ENCODE assay signal across 9 cellular contexts in the genomic region with DNA sequence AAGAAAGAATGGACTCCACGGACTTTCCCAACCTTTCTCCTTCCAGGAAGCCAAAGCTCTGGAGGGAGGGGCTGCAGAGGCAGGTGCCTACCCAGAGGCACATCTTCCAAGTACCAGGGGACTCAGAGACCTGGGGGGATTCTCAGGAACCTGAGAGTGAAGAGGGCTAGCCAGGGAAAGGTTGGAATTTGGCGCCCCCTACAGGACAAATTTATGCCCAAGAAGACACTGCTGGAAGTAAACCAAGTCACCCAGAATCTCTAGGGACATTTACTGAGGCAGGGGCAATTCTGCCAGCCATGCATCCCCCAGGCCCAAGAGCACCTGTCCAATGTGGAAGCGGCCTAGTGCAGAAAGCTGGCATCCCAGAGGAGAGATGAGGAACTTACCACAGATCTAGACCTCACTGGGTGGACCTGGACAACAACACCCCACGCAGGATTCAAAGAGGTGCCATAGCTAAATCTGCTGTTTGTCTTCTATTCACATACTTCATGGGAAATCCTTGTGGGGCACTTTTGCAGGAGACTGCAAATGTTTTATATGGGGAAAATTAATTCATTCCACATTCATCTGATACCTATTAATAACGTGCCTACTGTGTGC. TPM values are rescaled to one million over a fixed set of nuclear protein-coding genes. Genes with fewer than 3 reads are reported as not detected.
DNase-seq lines count a peak whose midpoint lies in the region; ATAC-seq and TF ChIP-seq lines count a peak whose summit lies in the region.
"Had no signal": no experiment of that assay in that cellular context is flagged by ENCODE, and none has a peak within 500 bp of the region (broad histone marks: within the 10 kb centered on the region; RNA-seq: fewer than 3 reads in every experiment).

No MANE protein-coding gene starts in this region.

- RAD21 ChIA-PET in HCT116 (lab: Charles Lee; ENCODE audit: low non-redundant PET in 1 of 2, low total read pairs in 2 of 2, uncharacterized antibody in 2 of 2, unreplicated experiment in 2 of 2): interaction anchor here in 1 of 2 experiments (0.6 kb wide), 1 partner anchor 263 kb away, joined by 3 read pairs; no protein-coding TSS in a partner anchor

- H3K79me2 ChIP-seq in HCT116 (ENCODE audit: insufficient read depth, low read length) (no peaks in the 10 kb centered on the region), OCI-LY1 (ENCODE audit: insufficient read depth, low read length) (no peaks in the 10 kb centered on the region)

- H4K20me1 ChIP-seq in HCT116 (ENCODE audit: insufficient read depth) (no peaks in the 10 kb centered on the region), OCI-LY1 (ENCODE audit: insufficient read depth, low read length) (no peaks in the 10 kb centered on the region)

- DNase-seq in EH (ENCODE audit: low read depth): peak; percentile 43
- peak; percentile 27 for DNase-seq in HCT116 (ENCODE audit: low read depth, low spot score)
- DNase-seq in adrenal gland: peak; percentile 25 to 72 (median 51)
- DNase-seq in iris pigment epithelial cell (ENCODE audit: low read depth): peak; percentile 22
- DNase-seq in stimulated activated CD8-positive, alpha-beta memory T cell treated with anti-CD3 and anti-CD28 coated beads, Interleukin-15, amount 100 ng/mL, for 24 hours (ENCODE audit: low read depth): peak; percentile 22
- DNase-seq: activated B cell treated with CpG ODN at 0.5 μM for 24 hours had no signal

- POLR2A ChIA-PET in HCT116 (lab: Charles Lee): no interaction called here

- no peaks in the 10 kb centered on the region for H3K36me3 ChIP-seq in HCT116 (ENCODE audit: control insufficient read depth in 1 of 2, insufficient read depth in 2 of 2, low read length in 2 of 2)
- no peaks in the 10 kb centered on the region for H3K36me3 ChIP-seq in OCI-LY1 (ENCODE audit: insufficient read depth, low read length)
- H3K36me3 ChIP-seq in adrenal gland (replicated peaks in 1 of 2): no peaks in the 10 kb centered on the region

- H3F3A ChIP-seq in OCI-LY1 (ENCODE audit: insufficient read depth, low read length): no peaks in the 10 kb centered on the region

- TF ChIP-seq RAD21 in HCT116 (IDR thresholded peaks at IDR 0.05; ENCODE audit: low read depth): peak; percentile 71

- TF ChIP-seq POLR2A in HCT116 (IDR thresholded peaks at IDR 0.05; ENCODE audit: borderline replicate concordance, extremely low read depth, insufficient read depth, insufficient read length): no peak
- no peak for TF ChIP-seq POLR2A in adrenal gland (IDR thresholded peaks at IDR 0.05)

- BruUV-seq in HCT116 (replicated peaks; lab: Mats Ljungman, UMichigan): no TSS peak

- WGBS in adrenal gland, 4 donors: 44 to 61% (median 54%) methylated on average over 5 of the region's 5 CpGs

- ATAC-seq in HCT116: peak; percentile 81
- ATAC-seq in GM21390 (IDR thresholded peaks at IDR 0.05; ENCODE audit: unreplicated experiment): no peak
- no peak for ATAC-seq in HG03520 (IDR thresholded peaks at IDR 0.05; ENCODE audit: unreplicated experiment)

- H3K9me2 ChIP-seq in HCT116 (ENCODE audit: insufficient read depth): no peaks in the 10 kb centered on the region
- no peaks in the 10 kb centered on the region for H3K9me2 ChIP-seq in OCI-LY1 (ENCODE audit: low read depth, low read length)

- H3K27me3 ChIP-seq in HCT116 (ENCODE audit: insufficient read depth, low read length) (no peaks in the 10 kb centered on the region), OCI-LY1 (ENCODE audit: insufficient read depth, low read length) (no peaks in the 10 kb centered on the region), adrenal gland (no peaks in the 10 kb centered on the region)

- intact Hi-C loops in HCT116 (cut with micrococcal nuclease) (loop anchor here (1.0 to 2.0 kb wide), 2 partner anchors 263 to 378 kb away; no protein-coding TSS in a partner anchor), adrenal gland (cut with DNase I) (no loop called here)

- H3K4me1 ChIP-seq in HCT116 (ENCODE audit: control insufficient read depth in 1 of 2, insufficient read depth in 2 of 2, low read length in 2 of 2) (no peaks in the 10 kb centered on the region), OCI-LY1 (ENCODE audit: insufficient read depth, low read length, severe bottlenecking) (no peaks in the 10 kb centered on the region), adrenal gland (replicated peaks in 1 of 2) (no peaks in the 10 kb centered on the region)

- no peak overlapping the region for H3K4me2 ChIP-seq in HCT116 (ENCODE audit: low read length)
- H3K4me2 ChIP-seq in OCI-LY1 (ENCODE audit: low read length): no peak overlapping the region

- H3K4me3 ChIP-seq in HCT116 (replicated peaks in 1 of 2; ENCODE audit: low read depth in 1 of 2, low read length in 2 of 2): no peak overlapping the region
- no peak overlapping the region for H3K4me3 ChIP-seq in OCI-LY1 (ENCODE audit: low read depth, low read length, poor library complexity, severe bottlenecking)
- no peak overlapping the region for H3K4me3 ChIP-seq in adrenal gland

- H2AFZ ChIP-seq in HCT116 (ENCODE audit: low read depth, low read length, poor library complexity, severe bottlenecking) (no peak overlapping the region), OCI-LY1 (ENCODE audit: low read length) (no peak overlapping the region)

- peak; percentile 48 to 86 (median 81); a peak in 5 of 6 replicates for TF ChIP-seq CTCF in HCT116 (IDR thresholded peaks at IDR 0.05 in 2 of 3, conservative IDR thresholded peaks at IDR 0.05 in 1 of 3; ENCODE audit: borderline replicate concordance in 1 of 3, insufficient read depth in 1 of 3, low read depth in 2 of 3, low read length in 2 of 3)
- peak; percentile 80 for TF ChIP-seq CTCF in OCI-LY1 (IDR thresholded peaks at IDR 0.05; ENCODE audit: low read length)
- TF ChIP-seq CTCF in adrenal gland (IDR thresholded peaks at IDR 0.05): peak; percentile 46 to 74 (median 63)

- no peaks in the 10 kb centered on the region for H3K9me3 ChIP-seq in HCT116 (ENCODE audit: control insufficient read depth in 1 of 2, insufficient read depth in 1 of 2, low read depth in 1 of 2, low read length in 2 of 2)
- no peaks in the 10 kb centered on the region for H3K9me3 ChIP-seq in OCI-LY1 (ENCODE audit: low read length)
- no peaks in the 10 kb centered on the region for H3K9me3 ChIP-seq in adrenal gland (replicated peaks in 1 of 3)

- H3K27ac ChIP-seq in HCT116 (ENCODE audit: low read depth, low read length) (no peak overlapping the region), OCI-LY1 (ENCODE audit: low read depth, low read length, poor library complexity, severe bottlenecking) (no peak overlapping the region), adrenal gland (no peak overlapping the region)

- CTCF ChIA-PET in HCT116 (lab: Charles Lee): interaction anchor here (0.7 to 3.1 kb wide), 4 partner anchors 14 to 377 kb away, joined by 3 to 19 read pairs (median 3); no protein-coding TSS in a partner anchor

- H3K9ac ChIP-seq in HCT116 (ENCODE audit: low read length) (no peak overlapping the region), OCI-LY1 (ENCODE audit: low read length) (no peak overlapping the region)

TF ChIP-seq in HCT116, 20 proteins besides CTCF, POLR2A, EP300 and RAD21:
- no peak for TF ChIP-seq SRF (IDR thresholded peaks at IDR 0.05; ENCODE audit: low read depth)
- TF ChIP-seq CBX3 (IDR thresholded peaks at IDR 0.05; ENCODE audit: low read depth): no peak
- TF ChIP-seq ELF1 (IDR thresholded peaks at IDR 0.05; ENCODE audit: borderline replicate concordance, low read depth): no peak
- TF ChIP-seq EZH2phosphoT487 (IDR thresholded peaks at IDR 0.05; ENCODE audit: borderline replicate concordance): no peak
- TF ChIP-seq CEBPB (IDR thresholded peaks at IDR 0.05; ENCODE audit: low read depth): no peak
- TF ChIP-seq, protein P1, sequence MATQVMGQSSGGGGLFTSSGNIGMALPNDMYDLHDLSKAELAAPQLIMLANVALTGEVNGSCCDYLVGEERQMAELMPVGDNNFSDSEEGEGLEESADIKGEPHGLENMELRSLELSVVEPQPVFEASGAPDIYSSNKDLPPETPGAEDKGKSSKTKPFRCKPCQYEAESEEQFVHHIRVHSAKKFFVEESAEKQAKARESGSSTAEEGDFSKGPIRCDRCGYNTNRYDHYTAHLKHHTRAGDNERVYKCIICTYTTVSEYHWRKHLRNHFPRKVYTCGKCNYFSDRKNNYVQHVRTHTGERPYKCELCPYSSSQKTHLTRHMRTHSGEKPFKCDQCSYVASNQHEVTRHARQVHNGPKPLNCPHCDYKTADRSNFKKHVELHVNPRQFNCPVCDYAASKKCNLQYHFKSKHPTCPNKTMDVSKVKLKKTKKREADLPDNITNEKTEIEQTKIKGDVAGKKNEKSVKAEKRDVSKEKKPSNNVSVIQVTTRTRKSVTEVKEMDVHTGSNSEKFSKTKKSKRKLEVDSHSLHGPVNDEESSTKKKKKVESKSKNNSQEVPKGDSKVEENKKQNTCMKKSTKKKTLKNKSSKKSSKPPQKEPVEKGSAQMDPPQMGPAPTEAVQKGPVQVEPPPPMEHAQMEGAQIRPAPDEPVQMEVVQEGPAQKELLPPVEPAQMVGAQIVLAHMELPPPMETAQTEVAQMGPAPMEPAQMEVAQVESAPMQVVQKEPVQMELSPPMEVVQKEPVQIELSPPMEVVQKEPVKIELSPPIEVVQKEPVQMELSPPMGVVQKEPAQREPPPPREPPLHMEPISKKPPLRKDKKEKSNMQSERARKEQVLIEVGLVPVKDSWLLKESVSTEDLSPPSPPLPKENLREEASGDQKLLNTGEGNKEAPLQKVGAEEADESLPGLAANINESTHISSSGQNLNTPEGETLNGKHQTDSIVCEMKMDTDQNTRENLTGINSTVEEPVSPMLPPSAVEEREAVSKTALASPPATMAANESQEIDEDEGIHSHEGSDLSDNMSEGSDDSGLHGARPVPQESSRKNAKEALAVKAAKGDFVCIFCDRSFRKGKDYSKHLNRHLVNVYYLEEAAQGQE (IDR thresholded peaks at IDR 0.05; ENCODE audit: low read depth): no peak
- TF ChIP-seq ZFX (IDR thresholded peaks at IDR 0.05): no peak
- no peak for TF ChIP-seq SP1 (IDR thresholded peaks at IDR 0.05; ENCODE audit: low read depth)
- TF ChIP-seq EZH2 (IDR thresholded peaks at IDR 0.05): no peak
- no peak for TF ChIP-seq YY1 (IDR thresholded peaks at IDR 0.05; ENCODE audit: extremely low read depth, insufficient replicate concordance, low read depth, low read length)
- no peak for TF ChIP-seq JUND (IDR thresholded peaks at IDR 0.05)
- TF ChIP-seq, protein P2, sequence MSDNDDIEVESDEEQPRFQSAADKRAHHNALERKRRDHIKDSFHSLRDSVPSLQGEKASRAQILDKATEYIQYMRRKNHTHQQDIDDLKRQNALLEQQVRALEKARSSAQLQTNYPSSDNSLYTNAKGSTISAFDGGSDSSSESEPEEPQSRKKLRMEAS (IDR thresholded peaks at IDR 0.05): no peak
- no peak for TF ChIP-seq EGR1 (IDR thresholded peaks at IDR 0.05; ENCODE audit: low read depth)
- no peak for TF ChIP-seq FOSL1 (IDR thresholded peaks at IDR 0.05; ENCODE audit: low read depth)

RNA-seq across cellular contexts. Expression of a gene that starts 25.9 kb away (rescaled TPM):
- 3.3 TPM for total RNA-seq in HCT116 (2021; ENCODE audit: unreplicated experiment)
- polyA plus RNA-seq in HCT116 (2012): 2.4 and 3.0 TPM in 2 replicates
- 10 to 100 TPM in 6 of 8 donors, 1 to 10 TPM in 2; 8.1 to 25.2 (median 11.7) TPM for total RNA-seq in adrenal gland
- polyA plus RNA-seq in adrenal gland: 10 to 100 TPM; 18.1 to 21.6 (median 20.3) TPM

RNA-seq across cellular contexts. Expression of a gene that starts 58.8 kb away (rescaled TPM):
- total RNA-seq in HCT116 (2021; ENCODE audit: unreplicated experiment) (0.89 TPM), adrenal gland (10 to 100 TPM in 7 of 8 donors, 1 to 10 TPM in 1; 6.6 to 32.9 (median 17.6) TPM)
- 0.12 and 0.23 TPM in 2 replicates for polyA plus RNA-seq in HCT116 (2012)
- 1 to 10 TPM; 1.8 to 9.9 (median 4.5) TPM for polyA plus RNA-seq in adrenal gland
